ENCODE assay signal across 12 cellular contexts in genomic region chr1:161653971-161654370, GRCh38. TPM values are rescaled to one million over a fixed set of nuclear protein-coding genes. Genes with fewer than 3 reads are reported as not detected.
"Had no signal": no experiment of that assay in that cellular context is flagged by ENCODE, and none has a peak within 500 bp of the region (broad histone marks: within the 10 kb centered on the region; RNA-seq: fewer than 3 reads in every experiment).

No MANE protein-coding gene starts in this region.

RNA-seq across cellular contexts. Expression of gene FCGR2B, which starts 9.0 kb away (rescaled TPM):
- total RNA-seq: dermis microvascular lymphatic vessel endothelial cell, endodermal cell, glomerular endothelial cell, kidney epithelial cell, lung microvascular endothelial cell, mesothelial cell of epicardium, myocyte had no signal
- polyA plus RNA-seq: keratinocyte had no signal

RNA-seq across cellular contexts. Expression of gene FCGR3B, which starts 23.0 kb away (rescaled TPM):
- total RNA-seq: dermis microvascular lymphatic vessel endothelial cell; endodermal cell; glomerular endothelial cell; kidney epithelial cell; lung microvascular endothelial cell; mesothelial cell of epicardium; myocyte; naive thymus-derived CD8-positive, alpha-beta T cell had no signal
- polyA plus RNA-seq: keratinocyte had no signal

RNA-seq across cellular contexts. Expression of gene FCRLA, which starts 53.1 kb away (rescaled TPM):
- total RNA-seq: dermis microvascular lymphatic vessel endothelial cell, endodermal cell, gastrocnemius medialis, glomerular endothelial cell, left ventricle myocardium superior, lung microvascular endothelial cell, mesenteric fat pad, mesothelial cell of epicardium had no signal
